12 cellular contexts compared by ENCODE assay signal in genomic region chr15:85475317-85475701, GRCh38.
DNase-seq lines count a peak whose midpoint lies in the region; ATAC-seq lines count a peak whose summit lies in the region.
"Had no signal": no experiment of that assay in that cellular context is flagged by ENCODE, and none has a peak within 500 bp of the region (broad histone marks: within the 10 kb centered on the region; RNA-seq: fewer than 3 reads in every experiment).

No MANE protein-coding gene starts in this region.

- peak; percentile 33 for ATAC-seq in activated CD8-positive, alpha-beta memory T cell treated with anti-CD3 and anti-CD28 coated beads, Interleukin-2, amount 10 ng/mL, durations not matched to agents 7 days and 5 days
- peak; percentile 70 for ATAC-seq in HG03066 (IDR thresholded peaks at IDR 0.05; ENCODE audit: low read depth, unreplicated experiment)
- ATAC-seq in stimulated activated naive B cell treated with anti-CD40 and anti-IgM and Interleukin-4, amounts not matched to agents 10 μg/mL and 1 μg/mL and 100 μg/mL, for 72 hours (replicated peaks), result peak; percentile 91 to 93

- no peaks in the 10 kb centered on the region for H3K27me3 Mint-ChIP-seq in activated CD8-positive, alpha-beta memory T cell treated with anti-CD3 and anti-CD28 coated beads, Interleukin-2, amount 10 ng/mL, durations not matched to agents 7 days and 5 days
- no peaks in the 10 kb centered on the region for H3K27me3 Mint-ChIP-seq in stimulated activated naive B cell treated with anti-CD40 and anti-IgM and Interleukin-4, amounts not matched to agents 10 μg/mL and 1 μg/mL and 100 μg/mL, for 72 hours

- H3K36me3 Mint-ChIP-seq in activated CD8-positive, alpha-beta memory T cell treated with anti-CD3 and anti-CD28 coated beads, Interleukin-2, amount 10 ng/mL, durations not matched to agents 7 days and 5 days, result peaks cover 4% of the 10 kb centered on the region
- H3K36me3 Mint-ChIP-seq in stimulated activated naive B cell treated with anti-CD40 and anti-IgM and Interleukin-4, amounts not matched to agents 10 μg/mL and 1 μg/mL and 100 μg/mL, for 72 hours, result peaks cover 0 to 9% of the 10 kb centered on the region in 2 donors

- H3K27ac Mint-ChIP-seq in activated CD8-positive, alpha-beta memory T cell treated with anti-CD3 and anti-CD28 coated beads, Interleukin-2, amount 10 ng/mL, durations not matched to agents 7 days and 5 days, result no peak overlapping the region
- peak overlapping the region; percentile 88 for H3K27ac Mint-ChIP-seq in stimulated activated naive B cell treated with anti-CD40 and anti-IgM and Interleukin-4, amounts not matched to agents 10 μg/mL and 1 μg/mL and 100 μg/mL, for 72 hours

- DNase-seq in activated CD8-positive, alpha-beta memory T cell treated with anti-CD3 and anti-CD28 coated beads, Interleukin-2, amount 10 ng/mL, durations not matched to agents 7 days and 5 days, result no peak
- no peak for DNase-seq in activated CD8-positive, alpha-beta memory T cell treated with anti-CD3 and anti-CD28 coated beads for 24 hours
- DNase-seq in SIG-M5 treated with dmso at 0.1 percent for 504 hours (lab: John Stamatoyannopoulos, UW; ENCODE audit: unreplicated experiment) (peak; percentile 84), NCI-H1105 treated with DMSO at 0.1 percent for 48 hours (lab: John Stamatoyannopoulos, UW) (no peak), C1 segment of cervical spinal cord (lab: John Stamatoyannopoulos, UW) (no peak), NCI-H1092 treated with DMSO at 0.1 percent for 48 hours (lab: John Stamatoyannopoulos, UW) (no peak)
- DNase-seq in stimulated activated naive B cell treated with anti-CD40 and anti-IgM and Interleukin-4, amounts not matched to agents 10 μg/mL and 1 μg/mL and 100 μg/mL, for 72 hours, result no peak
- DNase-seq: activated CD8-positive, alpha-beta memory T cell treated with anti-CD3 and anti-CD28 coated beads, Interleukin-2, amount 50 U/mL, for 4 hours; GOT3; midbrain; NCI-H345 had no signal

- H3K9me3 Mint-ChIP-seq in activated CD8-positive, alpha-beta memory T cell treated with anti-CD3 and anti-CD28 coated beads, Interleukin-2, amount 10 ng/mL, durations not matched to agents 7 days and 5 days (ENCODE audit: low read depth), result no peaks in the 10 kb centered on the region
- no peaks in the 10 kb centered on the region for H3K9me3 Mint-ChIP-seq in stimulated activated naive B cell treated with anti-CD40 and anti-IgM and Interleukin-4, amounts not matched to agents 10 μg/mL and 1 μg/mL and 100 μg/mL, for 72 hours

- peaks cover 49% of the 10 kb centered on the region for H3K4me1 Mint-ChIP-seq in activated CD8-positive, alpha-beta memory T cell treated with anti-CD3 and anti-CD28 coated beads, Interleukin-2, amount 10 ng/mL, durations not matched to agents 7 days and 5 days
- peaks cover 48 to 75% of the 10 kb centered on the region in 2 donors for H3K4me1 Mint-ChIP-seq in stimulated activated naive B cell treated with anti-CD40 and anti-IgM and Interleukin-4, amounts not matched to agents 10 μg/mL and 1 μg/mL and 100 μg/mL, for 72 hours

- H3K4me3 Mint-ChIP-seq in activated CD8-positive, alpha-beta memory T cell treated with anti-CD3 and anti-CD28 coated beads, Interleukin-2, amount 10 ng/mL, durations not matched to agents 7 days and 5 days, result no peak overlapping the region
- peak overlapping the region; percentile 51 to 63 for H3K4me3 Mint-ChIP-seq in stimulated activated naive B cell treated with anti-CD40 and anti-IgM and Interleukin-4, amounts not matched to agents 10 μg/mL and 1 μg/mL and 100 μg/mL, for 72 hours

- CTCF ChIA-PET in activated CD8-positive, alpha-beta memory T cell treated with anti-CD3 and anti-CD28 coated beads, Interleukin-2, amount 10 ng/mL, durations not matched to agents 7 days and 5 days (lab: Charles Lee), result interaction anchor here (0.6 to 2.9 kb wide), 4 partner anchors 11 to 179 kb away, joined by 3 to 12 read pairs (median 6); no protein-coding TSS in a partner anchor

Comparison
In these comparisons a context has a peak if more than half of its experiments do, and no peak if none do; other contexts are left out.
1. ATAC-seq: peak in every context shown above with its lines; median percentile 92 in stimulated activated naive B cell treated with anti-CD40 and anti-IgM and Interleukin-4, amounts not matched to agents 10 μg/mL and 1 μg/mL and 100 μg/mL, for 72 hours; 70 in HG03066; 33 in activated CD8-positive, alpha-beta memory T cell treated with anti-CD3 and anti-CD28 coated beads, Interleukin-2, amount 10 ng/mL, durations not matched to agents 7 days and 5 days.